In the genomic region with DNA sequence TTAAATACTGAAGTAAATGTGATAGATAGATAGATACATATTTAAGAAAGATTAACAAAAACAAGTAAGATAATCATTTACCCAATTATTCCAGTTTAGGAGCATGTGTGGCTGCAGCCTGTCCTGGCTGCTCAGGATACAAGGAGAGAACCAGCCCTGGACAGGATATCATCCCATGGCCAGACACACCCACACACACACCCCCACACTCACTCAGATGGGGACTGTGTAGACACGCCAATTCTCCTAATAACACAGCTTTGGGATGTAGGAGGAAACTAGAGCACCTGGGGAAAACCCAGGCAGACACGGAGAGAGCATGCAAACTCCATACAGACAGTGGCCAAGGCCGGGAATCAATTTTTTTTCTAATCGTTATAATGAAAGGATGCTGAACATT, we compare ENCODE assay signal across 22 cellular contexts.
"Had no signal": no experiment of that assay in that cellular context is flagged by ENCODE, and none has a peak within 500 bp of the region (broad histone marks: within the 10 kb centered on the region; RNA-seq: fewer than 3 reads in every experiment).

No MANE protein-coding gene starts in this region.

- H3K27me3 ChIP-seq: SJSA1 had no signal

- ATAC-seq: HepG2 had no signal

- H3K4me3 ChIP-seq: SJSA1, SK-N-MC had no signal

- H3K36me3 ChIP-seq: SJSA1 had no signal

- H3K27ac Mint-ChIP-seq: IgD-negative memory B cell had no signal

- H3K9me3 Mint-ChIP-seq: IgD-negative memory B cell had no signal

- H3K27ac ChIP-seq: SJSA1 had no signal

- H3K27me3 Mint-ChIP-seq: IgD-negative memory B cell had no signal

- FAIRE-seq: HepG2, RCC 7860 had no signal

- DNase-seq: KBM-7, MV-4-11, NCI-H1048, NCI-H1105, NCI-H1417, NCI-H1436 treated with DMSO at 0.1 percent for 48 hours, NCI-H1694, NCI-H187 treated with DMSO at 0.1 percent for 48 hours, NCI-H2029 treated with DMSO at 0.1 percent for 48 hours, NCI-H2107, NCI-H2227 treated with DMSO at 0.1 percent for 48 hours, NCI-H524, NCI-H526 treated with DMSO at 0.1 percent for 48 hours, NCI-H774, Right ventricle myocardium superior, RPMI8226, SIG-M5 had no signal

- H3K4me3 Mint-ChIP-seq: IgD-negative memory B cell had no signal

- H3K9me3 ChIP-seq: SJSA1 had no signal
